ENCODE assay signal across 37 cellular contexts in the genomic region with DNA sequence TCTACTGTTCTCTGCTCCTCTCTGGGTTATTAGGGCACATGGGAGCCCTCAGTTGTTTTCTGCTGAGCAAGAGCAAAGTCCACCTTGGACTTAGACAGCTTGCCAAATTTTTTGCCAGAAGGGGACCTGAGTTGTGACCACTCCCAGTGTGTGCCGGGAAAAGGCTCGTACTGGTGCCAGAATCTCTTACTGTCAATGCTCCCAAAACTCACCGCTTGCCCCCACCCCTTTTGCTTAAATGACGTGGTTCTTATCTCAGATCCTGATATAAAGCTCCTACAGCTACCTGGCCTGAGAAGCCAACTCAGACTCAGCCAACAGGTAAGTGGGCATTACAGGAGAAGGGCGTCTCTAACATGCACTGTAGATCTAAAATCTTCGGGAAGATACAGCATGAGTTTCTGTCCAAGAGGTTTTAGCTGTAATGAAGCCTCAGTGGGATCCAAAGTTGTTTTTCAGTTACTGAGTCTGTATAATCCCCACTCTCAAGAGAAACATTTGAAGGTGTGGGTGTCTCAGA. TPM values are rescaled to one million over a fixed set of nuclear protein-coding genes. Genes with fewer than 3 reads are reported as not detected.
"Had no signal": no experiment of that assay in that cellular context is flagged by ENCODE, and none has a peak within 500 bp of the region (broad histone marks: within the 10 kb centered on the region; RNA-seq: fewer than 3 reads in every experiment).

A gene with protein sequence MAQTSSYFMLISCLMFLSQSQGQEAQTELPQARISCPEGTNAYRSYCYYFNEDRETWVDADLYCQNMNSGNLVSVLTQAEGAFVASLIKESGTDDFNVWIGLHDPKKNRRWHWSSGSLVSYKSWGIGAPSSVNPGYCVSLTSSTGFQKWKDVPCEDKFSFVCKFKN (plus strand): TSS at position 295 of the 520 bp plus-strand sequence. CDS start 374 bp downstream, outside the sequence.

- H3K27ac Mint-ChIP-seq: activated B cell treated with CpG ODN at 0.5 μM for 24 hours; activated CD4-positive, alpha-beta memory T cell treated with anti-CD3 and anti-CD28 coated beads, Interleukin-2, amount 10 ng/mL, durations not matched to agents 7 days and 5 days; activated CD8-positive, alpha-beta memory T cell treated with anti-CD3 and anti-CD28 coated beads, Interleukin-2, amount 10 ng/mL, durations not matched to agents 7 days and 5 days; activated naive CD8-positive, alpha-beta T cell treated with anti-CD3 and anti-CD28 coated beads for 36 hours; brain had no signal

- ATAC-seq: activated CD8-positive, alpha-beta memory T cell treated with anti-CD3 and anti-CD28 coated beads, Interleukin-2, amount 10 ng/mL, durations not matched to agents 7 days and 5 days; K562; PC-3; Right ventricle myocardium inferior had no signal

- H3K4me3 Mint-ChIP-seq: activated B cell treated with CpG ODN at 0.5 μM for 24 hours; activated CD4-positive, alpha-beta memory T cell treated with anti-CD3 and anti-CD28 coated beads, Interleukin-2, amount 10 ng/mL, durations not matched to agents 7 days and 5 days; activated CD8-positive, alpha-beta memory T cell treated with anti-CD3 and anti-CD28 coated beads, Interleukin-2, amount 10 ng/mL, durations not matched to agents 7 days and 5 days; activated naive CD8-positive, alpha-beta T cell treated with anti-CD3 and anti-CD28 coated beads for 36 hours; brain had no signal

- H3K4me1 Mint-ChIP-seq: activated B cell treated with CpG ODN at 0.5 μM for 24 hours; activated CD4-positive, alpha-beta memory T cell treated with anti-CD3 and anti-CD28 coated beads, Interleukin-2, amount 10 ng/mL, durations not matched to agents 7 days and 5 days; activated CD8-positive, alpha-beta memory T cell treated with anti-CD3 and anti-CD28 coated beads, Interleukin-2, amount 10 ng/mL, durations not matched to agents 7 days and 5 days; activated naive CD8-positive, alpha-beta T cell treated with anti-CD3 and anti-CD28 coated beads for 36 hours; brain had no signal

- DNase-seq: activated B cell treated with CpG ODN at 0.5 μM for 24 hours; activated CD4-positive, alpha-beta memory T cell treated with anti-CD3 and anti-CD28 coated beads, Interleukin-2, amount 10 ng/mL, durations not matched to agents 7 days and 5 days; activated CD4-positive, alpha-beta T cell treated with anti-CD3 and anti-CD28 coated beads for 1 hour; activated CD4-positive, alpha-beta T cell treated with anti-CD3 and anti-CD28 coated beads for 48 hours; activated CD8-positive, alpha-beta memory T cell treated with anti-CD3 and anti-CD28 coated beads for 24 hours; activated CD8-positive, alpha-beta memory T cell treated with anti-CD3 and anti-CD28 coated beads, Interleukin-2, amount 10 ng/mL, durations not matched to agents 7 days and 5 days; activated CD8-positive, alpha-beta memory T cell treated with anti-CD3 and anti-CD28 coated beads, Interleukin-2, amount 50 U/mL, for 48 hours; activated effector memory CD4-positive, alpha-beta T cell treated with Interleukin-2 at 50 U/mL for 16 hours; activated naive CD4-positive, alpha-beta T cell treated with anti-CD3 and anti-CD28 coated beads, Interleukin-2, amount 50 U/mL, for 16 hours; activated naive CD8-positive, alpha-beta T cell treated with anti-CD3 and anti-CD28 coated beads for 36 hours; activated T-cell treated with anti-CD3 and anti-CD28 coated beads, Interleukin-2, amount 50 U/mL, for 48 hours; caudate nucleus; NCI-H1048; NCI-H146; NCI-H187; NCI-H2029 treated with DMSO at 0.1 percent for 48 hours; NCI-H2107; NCI-H2171; NCI-H510A; NCI-H526; NCI-H748 treated with DMSO at 0.1 percent for 48 hours; NK-92 treated with Interleukin-12 subunit alpha and Interleukin-12 subunit beta, amount 100 ng/mL, for 24 hours; PC-3; SIG-M5; SW 1271; T-helper 1 cell; T-helper 2 cell; T-helper 9 cell had no signal

- H3K27me3 Mint-ChIP-seq: activated B cell treated with CpG ODN at 0.5 μM for 24 hours; activated CD4-positive, alpha-beta memory T cell treated with anti-CD3 and anti-CD28 coated beads, Interleukin-2, amount 10 ng/mL, durations not matched to agents 7 days and 5 days; activated CD8-positive, alpha-beta memory T cell treated with anti-CD3 and anti-CD28 coated beads, Interleukin-2, amount 10 ng/mL, durations not matched to agents 7 days and 5 days; activated naive CD8-positive, alpha-beta T cell treated with anti-CD3 and anti-CD28 coated beads for 36 hours; brain had no signal

- H3K27ac ChIP-seq: RWPE1, VCaP had no signal

- H3K36me3 Mint-ChIP-seq: activated CD8-positive, alpha-beta memory T cell treated with anti-CD3 and anti-CD28 coated beads, Interleukin-2, amount 10 ng/mL, durations not matched to agents 7 days and 5 days; activated naive CD8-positive, alpha-beta T cell treated with anti-CD3 and anti-CD28 coated beads for 36 hours; brain had no signal

- H3K4me3 ChIP-seq: K562 had no signal

RNA-seq across cellular contexts. Expression of the gene that starts here (rescaled TPM):
- total RNA-seq: activated B cell treated with CpG ODN at 0.5 μM for 24 hours; activated CD4-positive, alpha-beta memory T cell treated with anti-CD3 and anti-CD28 coated beads, Interleukin-2, amount 10 ng/mL, durations not matched to agents 7 days and 5 days; activated CD8-positive, alpha-beta memory T cell treated with anti-CD3 and anti-CD28 coated beads, Interleukin-2, amount 10 ng/mL, durations not matched to agents 7 days and 5 days; activated naive CD8-positive, alpha-beta T cell treated with anti-CD3 and anti-CD28 coated beads for 36 hours; astrocyte; bronchial epithelial cell; M059J; PC-3; Right ventricle myocardium inferior; SK-MEL-5 had no signal
- polyA plus RNA-seq: K562 had no signal
